10 cellular contexts compared by ENCODE assay signal in the genomic region with DNA sequence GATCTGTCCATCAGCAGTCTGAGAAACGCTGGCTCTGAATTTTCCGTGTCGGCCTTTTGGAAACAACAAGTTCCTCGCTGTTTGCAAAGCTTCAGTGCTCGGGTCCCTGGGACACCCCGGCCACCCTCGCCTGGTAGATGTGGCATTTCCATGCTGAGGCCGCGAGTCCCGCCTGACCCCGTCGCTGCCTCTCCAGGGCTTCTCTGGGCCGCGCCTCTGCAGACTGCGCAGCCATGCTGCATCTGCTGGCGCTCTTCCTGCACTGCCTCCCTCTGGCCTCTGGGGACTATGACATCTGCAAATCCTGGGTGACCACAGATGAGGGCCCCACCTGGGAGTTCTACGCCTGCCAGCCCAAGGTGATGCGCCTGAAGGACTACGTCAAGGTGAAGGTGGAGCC. TPM values are rescaled to one million over a fixed set of nuclear protein-coding genes. Genes with fewer than 3 reads are reported as not detected.
DNase-seq lines count a peak whose midpoint lies in the region; ATAC-seq and TF ChIP-seq lines count a peak whose summit lies in the region.
"Had no signal": no experiment of that assay in that cellular context is flagged by ENCODE, and none has a peak within 500 bp of the region (broad histone marks: within the 10 kb centered on the region; RNA-seq: fewer than 3 reads in every experiment).

No MANE protein-coding gene starts in this region.

- BruUV-seq in Caco-2 (replicated peaks; lab: Mats Ljungman, UMichigan) = no TSS peak

- H3K4me1 ChIP-seq in Caco-2 (peaks cover 11% of the 10 kb centered on the region), heart right ventricle (peaks cover 18 to 39% (median 29%) of the 10 kb centered on the region in 9 donors)

- POLR2A ChIA-PET in Caco-2 (lab: Charles Lee) = no interaction called here
- POLR2A ChIA-PET in activated CD8-positive, alpha-beta T cell treated with anti-CD3 and anti-CD28 coated beads, Interleukin-2, amount 10 ng/mL, durations not matched to agents 7 days and 5 days (lab: Charles Lee) = interaction anchor here (0.6 kb wide), 1 partner anchor 404 kb away, joined by 4 read pairs; no protein-coding TSS in a partner anchor

- no peaks in the 10 kb centered on the region for H3K9me3 Mint-ChIP-seq in Caco-2 (ENCODE audit: unreplicated experiment)
- no peaks in the 10 kb centered on the region for H3K9me3 Mint-ChIP-seq in activated CD8-positive, alpha-beta T cell treated with anti-CD3 and anti-CD28 coated beads, Interleukin-2, amount 10 ng/mL, durations not matched to agents 7 days and 5 days (ENCODE audit: insufficient read depth)
- H3K9me3 Mint-ChIP-seq in memory B cell = no peaks in the 10 kb centered on the region
- H3K9me3 Mint-ChIP-seq: dendritic cell treated with granulocyte-macrophage colony-stimulating factor and Interleukin-4, amounts not matched to agents 40 ng/mL and 50 ng/mL, for 4 days had no signal

- H3K36me3 Mint-ChIP-seq in Caco-2 (ENCODE audit: insufficient read depth, unreplicated experiment) (no peaks in the 10 kb centered on the region), memory B cell (peaks cover 2% of the 10 kb centered on the region)
- H3K36me3 Mint-ChIP-seq in activated CD8-positive, alpha-beta T cell treated with anti-CD3 and anti-CD28 coated beads, Interleukin-2, amount 10 ng/mL, durations not matched to agents 7 days and 5 days (ENCODE audit: low read depth) = peaks cover 2% of the 10 kb centered on the region

- TF ChIP-seq CTCF in Caco-2 (IDR thresholded peaks at IDR 0.05; ENCODE audit: insufficient read depth in 1 of 2, low read depth in 1 of 2, low read length in 1 of 2, severe bottlenecking in 1 of 2, unreplicated experiment in 1 of 2) (peak; percentile 8 to 22), GM13977 (IDR thresholded peaks at IDR 0.05; ENCODE audit: extremely low read depth, insufficient read depth, missing control alignments) (peak; percentile 54), heart right ventricle (IDR thresholded peaks at IDR 0.05) (peak in 1 of 9 donors; percentile 11)

- CTCF ChIA-PET in Caco-2 (lab: Charles Lee) = interaction anchor here (1.4 to 2.5 kb wide), 2 partner anchors 69 to 75 kb away, joined by 3 to 14 read pairs; no protein-coding TSS in a partner anchor
- CTCF ChIA-PET in activated CD8-positive, alpha-beta T cell treated with anti-CD3 and anti-CD28 coated beads, Interleukin-2, amount 10 ng/mL, durations not matched to agents 7 days and 5 days (lab: Charles Lee) = interaction anchor here (1.0 to 6.3 kb wide), 7 partner anchors 10 to 93 kb away, joined by 3 to 146 read pairs (median 5); no protein-coding TSS in a partner anchor

- WGBS in heart right ventricle, 2 donors = 60 to 61% methylated on average over 19 of the region's 19 CpGs

- ATAC-seq in activated CD8-positive, alpha-beta T cell treated with anti-CD3 and anti-CD28 coated beads, Interleukin-2, amount 10 ng/mL, durations not matched to agents 7 days and 5 days = peak; percentile 35
- ATAC-seq in memory B cell (ENCODE audit: low read depth) = peak; percentile 42
- ATAC-seq in GM21360 (IDR thresholded peaks at IDR 0.05; ENCODE audit: unreplicated experiment) = no peak
- ATAC-seq in heart right ventricle = no peak

- DNase-seq in Caco-2 (no peak), GM13977 (ENCODE audit: low spot score) (no peak), memory B cell (ENCODE audit: low spot score in 2 of 2) (no peak), activated gamma-delta T cell treated with Interleukin-2 at 50 U/mL for 16 hours (no peak), heart right ventricle (no peak)
- peak; percentile 40 for DNase-seq in activated CD8-positive, alpha-beta T cell treated with anti-CD3 and anti-CD28 coated beads, Interleukin-2, amount 10 ng/mL, durations not matched to agents 7 days and 5 days
- DNase-seq: MV-4-11 had no signal

- H3K27me3 Mint-ChIP-seq in Caco-2 (ENCODE audit: insufficient read depth, unreplicated experiment) (peaks cover 38% of the 10 kb centered on the region), memory B cell (peaks cover 34% of the 10 kb centered on the region)
- peaks cover 41% of the 10 kb centered on the region for H3K27me3 Mint-ChIP-seq in activated CD8-positive, alpha-beta T cell treated with anti-CD3 and anti-CD28 coated beads, Interleukin-2, amount 10 ng/mL, durations not matched to agents 7 days and 5 days (ENCODE audit: low read depth)

- intact Hi-C loops in Caco-2 (cut with micrococcal nuclease; ENCODE audit: unreplicated experiment) = no loop called here
- intact Hi-C loops in heart right ventricle (cut with DNase I) = loop anchor here in 4 of 10 donors (5.0 kb wide), 3 partner anchors 66 to 404 kb away; no protein-coding TSS in a partner anchor

- no peak overlapping the region for H3K27ac ChIP-seq in heart right ventricle
- H3K27ac ChIP-seq: RWPE1 had no signal

- H3K36me3 ChIP-seq in Caco-2 (ENCODE audit: control insufficient read depth, insufficient read depth, low read length) (no peaks in the 10 kb centered on the region), heart right ventricle (no peaks in the 10 kb centered on the region)

- H3K4me3 Mint-ChIP-seq in Caco-2 (ENCODE audit: unreplicated experiment) (no peak overlapping the region), memory B cell (no peak overlapping the region)
- H3K4me3 Mint-ChIP-seq in activated CD8-positive, alpha-beta T cell treated with anti-CD3 and anti-CD28 coated beads, Interleukin-2, amount 10 ng/mL, durations not matched to agents 7 days and 5 days = no peak overlapping the region
- H3K4me3 Mint-ChIP-seq: dendritic cell treated with granulocyte-macrophage colony-stimulating factor and Interleukin-4, amounts not matched to agents 40 ng/mL and 50 ng/mL, for 4 days had no signal

- H3K4me3 ChIP-seq in Caco-2 (ENCODE audit: low read depth, low read length) (no peak overlapping the region), heart right ventricle (no peak overlapping the region)

- peaks cover 6% of the 10 kb centered on the region for H3K4me1 Mint-ChIP-seq in Caco-2 (ENCODE audit: low read depth, unreplicated experiment)
- peaks cover 6% of the 10 kb centered on the region for H3K4me1 Mint-ChIP-seq in activated CD8-positive, alpha-beta T cell treated with anti-CD3 and anti-CD28 coated beads, Interleukin-2, amount 10 ng/mL, durations not matched to agents 7 days and 5 days (ENCODE audit: low read depth)
- H3K4me1 Mint-ChIP-seq in memory B cell = peaks cover 8% of the 10 kb centered on the region

- H3K9me3 ChIP-seq in Caco-2 (no peaks in the 10 kb centered on the region), heart right ventricle (no peaks in the 10 kb centered on the region)

- peaks cover 4% of the 10 kb centered on the region for H3K27me3 ChIP-seq in Caco-2 (replicated peaks; ENCODE audit: control insufficient read depth, insufficient read depth, low read length)
- H3K27me3 ChIP-seq in heart right ventricle = peaks cover 6 to 72% (median 62%) of the 10 kb centered on the region in 7 donors

- H3K27ac Mint-ChIP-seq in Caco-2 (ENCODE audit: unreplicated experiment) = no peak overlapping the region
- no peak overlapping the region for H3K27ac Mint-ChIP-seq in activated CD8-positive, alpha-beta T cell treated with anti-CD3 and anti-CD28 coated beads, Interleukin-2, amount 10 ng/mL, durations not matched to agents 7 days and 5 days
- no peak overlapping the region for H3K27ac Mint-ChIP-seq in memory B cell
- H3K27ac Mint-ChIP-seq: dendritic cell treated with granulocyte-macrophage colony-stimulating factor and Interleukin-4, amounts not matched to agents 40 ng/mL and 50 ng/mL, for 4 days had no signal

- in situ Hi-C loops in GM13977 (cut with MboI; ENCODE audit: low pct_unique_long_range_greater_than_20kb, low sequenced_read_pairs, unreplicated experiment) = no loop called here

RNA-seq across cellular contexts. Expression of gene NTNG2, which starts 4.7 kb away (rescaled TPM):
- not detected in 2 replicates for total RNA-seq in Caco-2 (2022)
- 1 to 10 TPM; 3.8 to 4.8 TPM for total RNA-seq in activated CD8-positive, alpha-beta T cell treated with anti-CD3 and anti-CD28 coated beads, Interleukin-2, amount 10 ng/mL, durations not matched to agents 7 days and 5 days
- 1 to 10 TPM; 1.2 to 7.6 (median 2.9) TPM for total RNA-seq in heart right ventricle
- 1 to 10 TPM in 1 of 2 donors, under 1 TPM in 1; 0.29 to 2.4 TPM for polyA plus RNA-seq in heart right ventricle

Comparison
In these comparisons a context has a peak if more than half of its experiments do, and no peak if none do; other contexts are left out.
1. ATAC-seq: peak in activated CD8-positive, alpha-beta T cell treated with anti-CD3 and anti-CD28 coated beads, Interleukin-2, amount 10 ng/mL, durations not matched to agents 7 days and 5 days (single experiment) and memory B cell (single experiment); none in GM21360 (single experiment) and heart right ventricle (0 of 8).